Comparison of ENCODE assay signal across 10 cellular contexts in the genomic region with DNA sequence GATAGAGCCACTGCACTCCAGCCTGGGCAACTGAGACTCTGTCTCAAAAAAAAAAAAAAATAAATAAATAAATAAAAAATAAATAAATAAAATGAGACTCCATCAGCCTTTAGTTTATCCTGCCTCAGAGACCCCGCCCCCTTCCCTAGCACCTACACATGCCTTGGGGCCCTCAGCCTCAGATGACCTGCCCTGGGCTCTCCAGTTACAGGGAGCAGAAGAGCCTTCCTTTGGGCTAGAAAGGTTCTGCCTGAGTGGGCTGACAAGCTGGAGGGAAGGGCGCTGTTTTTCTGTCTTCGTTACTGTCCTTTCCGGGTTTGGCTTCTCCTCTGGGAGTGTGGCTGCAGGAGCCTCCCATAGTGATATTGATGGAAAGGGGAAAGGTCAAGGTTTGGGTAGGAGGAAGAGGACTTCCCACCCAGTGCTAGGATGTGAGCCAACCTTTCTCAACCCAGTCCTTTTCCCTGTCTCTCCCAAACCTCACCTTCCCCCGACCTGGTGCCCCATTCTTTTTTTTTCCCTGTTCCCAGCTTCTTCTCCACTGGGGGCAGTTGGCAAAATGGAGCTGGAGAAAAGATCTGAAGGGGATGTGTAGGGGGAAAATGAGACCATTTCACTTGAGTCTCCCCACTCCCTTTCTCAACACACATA. TPM values are rescaled to one million over a fixed set of nuclear protein-coding genes. Genes with fewer than 3 reads are reported as not detected.
DNase-seq lines count a peak whose midpoint lies in the region; ATAC-seq and TF ChIP-seq lines count a peak whose summit lies in the region.
"Had no signal": no experiment of that assay in that cellular context is flagged by ENCODE, and none has a peak within 500 bp of the region (broad histone marks: within the 10 kb centered on the region; RNA-seq: fewer than 3 reads in every experiment).

No MANE protein-coding gene starts in this region.

- peaks cover 12% of the 10 kb centered on the region for H4K20me1 ChIP-seq in Karpas-422 (ENCODE audit: insufficient read depth, low read depth, low read length)

- H3K36me3 ChIP-seq in Caco-2 (ENCODE audit: control insufficient read depth, insufficient read depth, low read length) (peaks cover 7% of the 10 kb centered on the region), Karpas-422 (ENCODE audit: insufficient read depth, low read length) (peaks cover 20% of the 10 kb centered on the region; the same call in 1 of the 2 replicates), breast epithelium (no peaks in the 10 kb centered on the region)

- no peak for TF ChIP-seq POLR2A in breast epithelium (IDR thresholded peaks at IDR 0.05)

- H3K27ac Mint-ChIP-seq in Caco-2 (ENCODE audit: unreplicated experiment) (peak overlapping the region; percentile 96), neural crest cell (ENCODE audit: unreplicated experiment) (peak overlapping the region; percentile 59)

- no peaks in the 10 kb centered on the region for H3K9me2 ChIP-seq in Karpas-422 (replicated peaks; ENCODE audit: insufficient read depth, low read length)

- CTCF ChIA-PET in Caco-2 (lab: Charles Lee): interaction anchor here (0.6 to 2.0 kb wide), 4 partner anchors 10 to 160 kb away, joined by 3 to 7 read pairs (median 4); partner anchors contain the start of gene CCDC85B

- no peak for ATAC-seq in GM21619 (IDR thresholded peaks at IDR 0.05; ENCODE audit: unreplicated experiment)

- H3K9me3 Mint-ChIP-seq in Caco-2 (ENCODE audit: unreplicated experiment) (no peaks in the 10 kb centered on the region), neural crest cell (no peaks in the 10 kb centered on the region)

- TF ChIP-seq CTCF in Caco-2 (IDR thresholded peaks at IDR 0.05; ENCODE audit: insufficient read depth in 1 of 2, low read depth in 1 of 2, low read length in 1 of 2, severe bottlenecking in 1 of 2, unreplicated experiment in 1 of 2) (no peak), breast epithelium (IDR thresholded peaks at IDR 0.05) (no peak), neural crest cell (conservative IDR thresholded peaks at IDR 0.05) (no peak)

- intact Hi-C loops in Caco-2 (cut with micrococcal nuclease; ENCODE audit: unreplicated experiment) (loop anchor here (5.0 kb wide), 1 partner anchor 302 kb away; no protein-coding TSS in a partner anchor), breast epithelium (cut with DNase I; ENCODE audit: low total_unique reads) (no loop called here)

- peaks cover 34% of the 10 kb centered on the region for H3K79me2 ChIP-seq in Karpas-422 (ENCODE audit: low read length)

- no TSS peak for BruUV-seq in Caco-2 (replicated peaks; lab: Mats Ljungman, UMichigan)

- H3K4me1 Mint-ChIP-seq in Caco-2 (ENCODE audit: low read depth, unreplicated experiment) (peaks cover 14% of the 10 kb centered on the region), neural crest cell (peaks cover 44% of the 10 kb centered on the region)

- H3K9ac ChIP-seq in Karpas-422 (ENCODE audit: low read length): peak overlapping the region; percentile 75

- DNase-seq in Caco-2: no peak
- DNase-seq in Karpas-422: no peak
- no peak for DNase-seq in breast epithelium (ENCODE audit: low spot score in 2 of 2)
- DNase-seq in neural crest cell (ENCODE audit: low read depth, low spot score): no peak
- DNase-seq in NCI-H2081 (lab: John Stamatoyannopoulos, UW): no peak
- DNase-seq in GF-D8 (lab: John Stamatoyannopoulos, UW): no peak
- DNase-seq in NCI-H146 treated with DMSO at 0.1 percent for 48 hours (lab: John Stamatoyannopoulos, UW; ENCODE audit: unreplicated experiment): no peak
- DNase-seq: anterior cingulate cortex, NCI-H446 had no signal

- H3K27ac ChIP-seq in Karpas-422 (ENCODE audit: low read length): no peak overlapping the region
- H3K27ac ChIP-seq in breast epithelium: peak overlapping the region; percentile 89 to 94

- H3K4me2 ChIP-seq in Karpas-422 (ENCODE audit: low read depth, low read length, poor library complexity, severe bottlenecking): peak overlapping the region; percentile 85

- H3K9me3 ChIP-seq in Caco-2: no peaks in the 10 kb centered on the region
- no peaks in the 10 kb centered on the region for H3K9me3 ChIP-seq in Karpas-422 (ENCODE audit: low read length)
- H3K9me3 ChIP-seq in breast epithelium: no peaks in the 10 kb centered on the region

- H3K27me3 Mint-ChIP-seq in Caco-2 (ENCODE audit: insufficient read depth, unreplicated experiment) (no peaks in the 10 kb centered on the region), neural crest cell (ENCODE audit: low read depth) (no peaks in the 10 kb centered on the region)

- H3K4me1 ChIP-seq in Caco-2 (peaks cover 9% of the 10 kb centered on the region), Karpas-422 (ENCODE audit: low read length) (peaks cover 28% of the 10 kb centered on the region), breast epithelium (peaks cover 5 to 17% of the 10 kb centered on the region in 2 donors)

- H3K36me3 Mint-ChIP-seq in Caco-2 (ENCODE audit: insufficient read depth, unreplicated experiment) (peaks cover 32% of the 10 kb centered on the region), neural crest cell (ENCODE audit: low read depth) (peaks cover 13% of the 10 kb centered on the region)

- H3K4me3 Mint-ChIP-seq in Caco-2 (ENCODE audit: unreplicated experiment) (peak overlapping the region; percentile 91), neural crest cell (peak overlapping the region; percentile 100)

- POLR2A ChIA-PET in Caco-2 (lab: Charles Lee): interaction anchor here (1.0 to 1.5 kb wide), 2 partner anchors 69 to 89 kb away, joined by 3 to 5 read pairs; no protein-coding TSS in a partner anchor

- H3K27me3 ChIP-seq in Caco-2 (replicated peaks; ENCODE audit: control insufficient read depth, insufficient read depth, low read length) (no peaks in the 10 kb centered on the region), Karpas-422 (ENCODE audit: low read length) (no peaks in the 10 kb centered on the region), breast epithelium (peaks cover 0 to 13% of the 10 kb centered on the region in 2 donors)

- H3K4me3 ChIP-seq in Caco-2 (ENCODE audit: low read depth, low read length) (peak overlapping the region; percentile 49), Karpas-422 (ENCODE audit: low read length) (peak overlapping the region; percentile 98), breast epithelium (no peak overlapping the region)

- peak overlapping the region; percentile 33; the same call in 1 of the 2 replicates for H2AFZ ChIP-seq in Karpas-422 (ENCODE audit: low read length)

RNA-seq across cellular contexts. Expression of gene SF3B2, which starts 1.5 kb away (rescaled TPM):
- total RNA-seq in Caco-2 (2022) (224 and 225 TPM in 2 replicates), breast epithelium (100 to 1,000 TPM; 144 to 163 (median 154) TPM), neural crest cell (261 and 262 TPM in 2 replicates)
- 89.0 and 166 TPM in 2 replicates for total RNA-seq in Karpas-422 (2014; rRNA removed; shearing (Covaris generic); ENCODE audit: low replicate concordance)

RNA-seq across cellular contexts. Expression of gene GAL3ST3, which starts 1.7 kb away (rescaled TPM):
- total RNA-seq in Caco-2 (2022): not detected in 2 replicates
- not detected in 2 replicates for total RNA-seq in Karpas-422 (2014; rRNA removed; shearing (Covaris generic); ENCODE audit: low replicate concordance)
- total RNA-seq in breast epithelium: under 1 TPM in 1 of 3 donors, not detected in 2; 0.29 TPM
- 8.7 and 9.7 TPM in 2 replicates for total RNA-seq in neural crest cell

RNA-seq across cellular contexts. Expression of gene PACS1, which starts 19.4 kb away (rescaled TPM):
- total RNA-seq in Caco-2 (2022): 82.2 and 95.2 TPM in 2 replicates
- 60.5 and 81.1 TPM in 2 replicates for total RNA-seq in Karpas-422 (2014; rRNA removed; shearing (Covaris generic); ENCODE audit: low replicate concordance)
- 10 to 100 TPM; 37.9 to 40.6 (median 38.6) TPM for total RNA-seq in breast epithelium
- 47.9 and 54.3 TPM in 2 replicates for total RNA-seq in neural crest cell

RNA-seq across cellular contexts. Expression of gene CATSPER1, which starts 24.4 kb away (rescaled TPM):
- not detected in 2 replicates for total RNA-seq in Caco-2 (2022)
- not detected in 2 replicates for total RNA-seq in Karpas-422 (2014; rRNA removed; shearing (Covaris generic); ENCODE audit: low replicate concordance)
- total RNA-seq in breast epithelium: 1 to 10 TPM in 1 of 3 donors, under 1 TPM in 1, not detected in 1; 0.32 to 1.3 TPM
- total RNA-seq in neural crest cell: not detected in 2 replicates

RNA-seq across cellular contexts. Expression of gene CST6, which starts 38.9 kb away (rescaled TPM):
- total RNA-seq in Caco-2 (2022) (not detected in 2 replicates), breast epithelium (under 1 TPM in 2 of 3 donors, not detected in 1; 0.59 to 0.98 TPM), neural crest cell (not detected in 2 replicates)
- total RNA-seq in Karpas-422 (2014; rRNA removed; shearing (Covaris generic); ENCODE audit: low replicate concordance): not detected in 2 replicates

Comparison
In these comparisons a context has a peak if more than half of its experiments do, and no peak if none do; other contexts are left out.
1. H3K4me3 ChIP-seq: peak in Caco-2 (single experiment) and Karpas-422 (single experiment); none in breast epithelium (0 of 3).